ENCODE assay signal across 17 cellular contexts in genomic region chr1:244054247-244054923, GRCh38. TPM values are rescaled to one million over a fixed set of nuclear protein-coding genes. Genes with fewer than 3 reads are reported as not detected.
DNase-seq lines count a peak whose midpoint lies in the region; ATAC-seq lines count a peak whose summit lies in the region.
"Had no signal": no experiment of that assay in that cellular context is flagged by ENCODE, and none has a peak within 500 bp of the region (broad histone marks: within the 10 kb centered on the region; RNA-seq: fewer than 3 reads in every experiment).

No MANE protein-coding gene starts in this region.

- peak; percentile 44 for DNase-seq in ELF-1 (ENCODE audit: low read depth, low spot score)
- peak; percentile 57 for DNase-seq in SK-N-DZ (ENCODE audit: low spot score)
- peak in 26 of 42 donors; percentile 17 to 75 (median 46) for DNase-seq in head of caudate nucleus
- peak; percentile 72 for DNase-seq in retina
- DNase-seq in T-helper 2 cell treated with Interferon-gamma antibody and Interleukin-4, amounts not matched to agents 5 μg/mL and 100 μg/mL, for 36 hours (ENCODE audit: low spot score): no peak
- DNase-seq: activated CD4-positive, alpha-beta T cell treated with anti-CD3 and anti-CD28 coated beads, Interleukin-2, amount 50 U/mL, for 48 hours; effector CD4-positive, alpha-beta T cell; mucosa of descending colon; NCI-H1436; NCI-H2171; stimulated activated CD4-positive, alpha-beta T cell treated with anti-CD3 and anti-CD28 coated beads, Interleukin-2, amount 100 ng/mL, for 48 hours had no signal

- no peak overlapping the region for H3K27ac Mint-ChIP-seq in T-helper 2 cell treated with Interferon-gamma antibody and Interleukin-4, amounts not matched to agents 5 μg/mL and 100 μg/mL, for 36 hours
- H3K27ac Mint-ChIP-seq: T-cell had no signal

- peaks cover 2% of the 10 kb centered on the region for H3K36me3 Mint-ChIP-seq in T-helper 2 cell treated with Interferon-gamma antibody and Interleukin-4, amounts not matched to agents 5 μg/mL and 100 μg/mL, for 36 hours (ENCODE audit: low read depth)

- ATAC-seq in HG03159 (IDR thresholded peaks at IDR 0.05; ENCODE audit: unreplicated experiment) (no peak), HG03135 (IDR thresholded peaks at IDR 0.05; ENCODE audit: unreplicated experiment) (no peak), HG03460 (IDR thresholded peaks at IDR 0.05; ENCODE audit: unreplicated experiment) (no peak)
- ATAC-seq: left lobe of liver, mucosa of descending colon, pancreas had no signal

- peaks cover 15% of the 10 kb centered on the region for H3K4me1 Mint-ChIP-seq in T-helper 2 cell treated with Interferon-gamma antibody and Interleukin-4, amounts not matched to agents 5 μg/mL and 100 μg/mL, for 36 hours (ENCODE audit: low read depth)

- no peaks in the 10 kb centered on the region for H3K9me3 Mint-ChIP-seq in T-helper 2 cell treated with Interferon-gamma antibody and Interleukin-4, amounts not matched to agents 5 μg/mL and 100 μg/mL, for 36 hours
- H3K9me3 Mint-ChIP-seq: T-cell had no signal

- no peak overlapping the region for H3K4me3 Mint-ChIP-seq in T-helper 2 cell treated with Interferon-gamma antibody and Interleukin-4, amounts not matched to agents 5 μg/mL and 100 μg/mL, for 36 hours

- intact Hi-C loops in head of caudate nucleus (cut with DNase I): loop anchor here (5.0 to 10.0 kb wide), 4 partner anchors 100 to 800 kb away; partner anchors contain the start of genes CEP170 and SDCCAG8

- peaks cover 24% of the 10 kb centered on the region for H3K27me3 Mint-ChIP-seq in T-helper 2 cell treated with Interferon-gamma antibody and Interleukin-4, amounts not matched to agents 5 μg/mL and 100 μg/mL, for 36 hours (ENCODE audit: low read depth)
- H3K27me3 Mint-ChIP-seq: T-cell had no signal

RNA-seq across cellular contexts. Expression of gene ZBTB18, which starts 3.3 kb away (rescaled TPM):
- 55.1 and 57.2 TPM in 2 replicates for polyA plus RNA-seq in SK-N-DZ (2014; cell fraction: cytosol; rRNA removed)
- 83.0 and 125 TPM in 2 replicates for polyA plus RNA-seq in SK-N-DZ (2014; cell fraction: nucleus; rRNA removed)
